Comparison of ENCODE assay signal across 11 cellular contexts in genomic region chr11:35111171-35112055, GRCh38. TPM values are rescaled to one million over a fixed set of nuclear protein-coding genes. Genes with fewer than 3 reads are reported as not detected.
DNase-seq lines count a peak whose midpoint lies in the region; TF ChIP-seq lines count a peak whose summit lies in the region.
"Had no signal": no experiment of that assay in that cellular context is flagged by ENCODE, and none has a peak within 500 bp of the region (broad histone marks: within the 10 kb centered on the region; RNA-seq: fewer than 3 reads in every experiment).

No MANE protein-coding gene starts in this region.

- no peak overlapping the region for H3K9ac ChIP-seq in colonic mucosa (ENCODE audit: low read depth in 2 of 2, low read length in 2 of 2)
- no peak overlapping the region for H3K9ac ChIP-seq in H9 (ENCODE audit: extremely low read depth, insufficient read length, low read length)

- peaks cover 3% of the 10 kb centered on the region for H3K27me3 Mint-ChIP-seq in H9 (ENCODE audit: low read depth)

- H4K5ac ChIP-seq in H9 (ENCODE audit: insufficient read length, low read depth, low read length): no peak overlapping the region

- H2BK15ac ChIP-seq in H9 (ENCODE audit: low read depth, low read length): no peak overlapping the region

- H2BK5ac ChIP-seq in H9 (ENCODE audit: insufficient read length, low read length): no peak overlapping the region

- no peaks in the 10 kb centered on the region for H3K23me2 ChIP-seq in H9 (ENCODE audit: insufficient read length, low read depth, low read length, poor library complexity, severe bottlenecking)

- H3K36me3 ChIP-seq in colonic mucosa: no peaks in the 10 kb centered on the region
- no peaks in the 10 kb centered on the region for H3K36me3 ChIP-seq in osteoblast (ENCODE audit: insufficient read depth, low read length)
- H3K36me3 ChIP-seq: cardiac muscle cell, thoracic aorta had no signal

- no peak overlapping the region for H3K4me3 Mint-ChIP-seq in H9
- H3K4me3 Mint-ChIP-seq: nephron had no signal

- H3K79me1 ChIP-seq in H9 (ENCODE audit: insufficient read depth, low read depth, low read length, poor library complexity, severe bottlenecking): no peaks in the 10 kb centered on the region

- no CpG with 5 or more reads among the region's 4 CpGs for WGBS in H9 (ENCODE audit: extremely low coverage, insufficient read length, low lambda C conversion rate)

- peaks cover 5% of the 10 kb centered on the region in 2 experiments; a peak in 3 of 5 replicates for H3K9me3 Mint-ChIP-seq in H9
- H3K9me3 Mint-ChIP-seq: nephron had no signal

- H3K4me1 ChIP-seq in colonic mucosa: peaks cover 4% of the 10 kb centered on the region
- peaks cover 30% of the 10 kb centered on the region for H3K4me1 ChIP-seq in osteoblast (ENCODE audit: insufficient read depth, low read length)
- no peaks in the 10 kb centered on the region for H3K4me1 ChIP-seq in H9 (ENCODE audit: insufficient read depth, low read length)

- no peaks in the 10 kb centered on the region for H4K20me1 ChIP-seq in osteoblast (ENCODE audit: insufficient read depth, low read length)
- no peaks in the 10 kb centered on the region for H4K20me1 ChIP-seq in H9 (ENCODE audit: control insufficient read depth, insufficient read depth, insufficient read length)

- H3T11ph ChIP-seq in H9 (ENCODE audit: low read length): no peak overlapping the region

- no peak overlapping the region for H2BK20ac ChIP-seq in H9 (ENCODE audit: low read depth, low read length, poor library complexity, severe bottlenecking)

- TF ChIP-seq CTCF in colonic mucosa (IDR thresholded peaks at IDR 0.05): no peak
- TF ChIP-seq CTCF in osteoblast (IDR thresholded peaks at IDR 0.05; ENCODE audit: extremely low read depth, low read depth, low read length): no peak
- TF ChIP-seq CTCF in H9 (conservative IDR thresholded peaks at IDR 0.05): no peak

- no peak overlapping the region for H4K91ac ChIP-seq in H9 (ENCODE audit: insufficient read length, low read depth, low read length)

- H2AK5ac ChIP-seq in H9 (ENCODE audit: insufficient read length, low read length): no peak overlapping the region

- H4K8ac ChIP-seq in H9 (replicated peaks; ENCODE audit: insufficient read length, low read depth, low read length): no peak overlapping the region

- H2AFZ ChIP-seq in osteoblast (ENCODE audit: low read length) (peak overlapping the region; percentile 61), H9 (ENCODE audit: low read length) (no peak overlapping the region)

- H3K27me3 ChIP-seq in colonic mucosa: no peaks in the 10 kb centered on the region
- H3K27me3 ChIP-seq in osteoblast (ENCODE audit: insufficient read depth, low read length): no peaks in the 10 kb centered on the region
- no peaks in the 10 kb centered on the region for H3K27me3 ChIP-seq in H9 (ENCODE audit: insufficient read depth, low read length)
- H3K27me3 ChIP-seq: cardiac muscle cell had no signal

- H2BK120ac ChIP-seq in H9 (ENCODE audit: low read depth, low read length, poor library complexity, severe bottlenecking): no peak overlapping the region

- no peak overlapping the region for H3K56ac ChIP-seq in H9 (ENCODE audit: insufficient read length, low read depth, low read length)

- H3K4me2 ChIP-seq in osteoblast (ENCODE audit: insufficient read depth, low read length) (peak overlapping the region; percentile 14), H9 (ENCODE audit: insufficient read depth, insufficient read length, low read length) (no peak overlapping the region)

- H3K14ac ChIP-seq in H9 (ENCODE audit: insufficient read depth, low read length): no peak overlapping the region

- no peak overlapping the region for H2BK12ac ChIP-seq in H9 (ENCODE audit: insufficient read length, low read depth, low read length)

- H3K4me3 ChIP-seq in colonic mucosa (no peak overlapping the region), osteoblast (ENCODE audit: insufficient read depth, low read length) (peak overlapping the region; percentile 9)
- H3K4me3 ChIP-seq: cardiac muscle cell, thoracic aorta had no signal

- no peaks in the 10 kb centered on the region; a peak in 1 of 4 replicates for H3K4me1 Mint-ChIP-seq in H9
- H3K4me1 Mint-ChIP-seq: nephron had no signal

- no peak overlapping the region for H3K18ac ChIP-seq in H9 (ENCODE audit: insufficient read length, low read depth, low read length)

- H3K23ac ChIP-seq in H9 (ENCODE audit: insufficient read length, low read depth, low read length): no peak overlapping the region

- no peak overlapping the region for H3K27ac Mint-ChIP-seq in H9

- peaks cover 2 to 7% (median 4%) of the 10 kb centered on the region in 3 experiments; a peak in 3 of 7 replicates for H3K36me3 Mint-ChIP-seq in H9 (ENCODE audit: insufficient read depth in 1 of 3, low read depth in 3 of 3)

- H3K79me2 ChIP-seq in osteoblast (ENCODE audit: insufficient read depth, low read length) (no peaks in the 10 kb centered on the region), H9 (ENCODE audit: insufficient read depth, low read length) (no peaks in the 10 kb centered on the region)

- no peak overlapping the region for H3K4ac ChIP-seq in H9 (ENCODE audit: low read depth, low read length)

- H3K9me3 ChIP-seq in colonic mucosa: no peaks in the 10 kb centered on the region
- no peaks in the 10 kb centered on the region for H3K9me3 ChIP-seq in osteoblast (ENCODE audit: low read depth, low read length)
- H3K9me3 ChIP-seq in H9 (ENCODE audit: control insufficient read depth, low read depth, low read length): no peaks in the 10 kb centered on the region
- H3K9me3 ChIP-seq: thoracic aorta had no signal

- no peak overlapping the region for H3K27ac ChIP-seq in colonic mucosa
- H3K27ac ChIP-seq in osteoblast (ENCODE audit: low read depth, low read length): peak overlapping the region; percentile 92
- H3K27ac ChIP-seq in H9 (ENCODE audit: insufficient read length, low read depth, low read length): no peak overlapping the region
- H3K27ac ChIP-seq: cardiac muscle cell, thoracic aorta had no signal

- intact Hi-C loops in colonic mucosa (cut with DNase I): no loop called here

- DNase-seq in EL (peak; percentile 90), NCI-H69 (lab: John Stamatoyannopoulos, UW) (peak; percentile 22), colonic mucosa (peak; percentile 41), osteoblast (ENCODE audit: insufficient read length, low spot score, missing footprints) (peak; percentile 72), SHP77 (lab: John Stamatoyannopoulos, UW) (no peak), DMS153 treated with DMSO at 0.1 percent for 48 hours (lab: John Stamatoyannopoulos, UW; ENCODE audit: unreplicated experiment) (no peak), H9 (no peak)
- no peak for DNase-seq in stimulated activated CD8-positive, alpha-beta memory T cell treated with anti-CD3 and anti-CD28 coated beads, Interleukin-4, amount 100 ng/mL, for 48 hours

RNA-seq across cellular contexts. Expression of gene CD44, which starts 27.6 kb away (rescaled TPM):
- total RNA-seq in colonic mucosa (100 to 1,000 TPM; 152 to 171 TPM), osteoblast (238 and 268 TPM in 2 replicates), H9 (2021) (5.2 and 6.1 TPM in 2 replicates)

Comparison
In these comparisons a context has a peak if more than half of its experiments do, and no peak if none do; other contexts are left out.
1. DNase-seq: peak in EL (single experiment), NCI-H69 (single experiment), colonic mucosa (single experiment) and osteoblast (single experiment); none in stimulated activated CD8-positive, alpha-beta memory T cell treated with anti-CD3 and anti-CD28 coated beads, Interleukin-4, amount 100 ng/mL, for 48 hours (single experiment), SHP77 (0 of 2), DMS153 treated with DMSO at 0.1 percent for 48 hours (single experiment) and H9 (single experiment).
2. RNA of gene CD44, which starts 27.6 kb away (total RNA-seq): 238 to 268 TPM in osteoblast and 152 to 171 TPM in colonic mucosa; 5.2 to 6.1 TPM in H9; every median in the first group is over 10 times any median in the second.